In the genomic region with DNA sequence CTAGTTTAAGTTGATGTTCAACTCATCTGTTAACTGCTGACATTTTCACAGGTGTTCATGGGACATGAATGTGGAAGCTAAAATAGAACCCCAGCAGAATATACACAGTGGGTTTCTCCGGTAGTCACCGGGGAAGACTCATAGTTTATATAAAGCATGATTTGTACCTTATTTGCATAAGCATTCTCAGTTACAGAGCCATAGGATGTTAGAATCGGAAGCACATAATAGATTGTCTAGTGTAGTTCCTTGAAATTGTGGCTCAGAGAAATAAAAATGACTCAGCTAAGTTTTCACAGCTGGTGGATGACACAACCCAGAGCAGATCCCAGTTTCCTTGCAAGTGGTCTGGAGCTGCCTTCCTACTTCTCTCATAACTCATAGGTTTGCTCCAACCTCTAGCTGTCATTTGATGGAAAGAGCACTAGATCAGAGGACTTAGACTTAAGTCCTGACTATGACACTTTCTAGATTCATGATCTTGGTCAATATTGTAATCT, we compare ENCODE assay signal across 8 cellular contexts.
A peak's percentile ranks its signal among the peaks of the same experiment; 100 is the strongest.
DNase-seq lines count a peak whose midpoint lies in the region; ATAC-seq and TF ChIP-seq lines count a peak whose summit lies in the region.

No MANE protein-coding gene starts in this region.

- H3K27ac ChIP-seq in smooth muscle cell (ENCODE audit: low read depth), result peak overlapping the region; percentile 57

- peak overlapping the region; percentile 55 for H3K4me2 ChIP-seq in smooth muscle cell

- H3K36me3 ChIP-seq in smooth muscle cell (ENCODE audit: low read depth), result no peaks in the 10 kb centered on the region

- H3K9ac ChIP-seq in smooth muscle cell (ENCODE audit: low read depth), result no peak overlapping the region

- no peaks in the 10 kb centered on the region for H3K4me1 ChIP-seq in smooth muscle cell (ENCODE audit: low read depth)

- peak; percentile 59 for DNase-seq in Caki2 (ENCODE audit: low read depth)
- peak; percentile 81 to 96 for DNase-seq in cardiac fibroblast (ENCODE audit: low read depth in 2 of 2)
- no peak for DNase-seq in smooth muscle cell (lab: John Stamatoyannopoulos, UW; ENCODE audit: unreplicated experiment)
- no peak for DNase-seq in effector CD4-positive, alpha-beta T cell
- DNase-seq in NCI-H1436 treated with DMSO at 0.1 percent for 48 hours (lab: John Stamatoyannopoulos, UW), result no peak
- DNase-seq in stimulated activated CD4-positive, alpha-beta T cell treated with anti-CD3 and anti-CD28 coated beads, Interleukin-4, amount 100 ng/mL, for 24 hours, result no peak

- no peaks in the 10 kb centered on the region for H3K27me3 ChIP-seq in smooth muscle cell (ENCODE audit: low read depth)

- in situ Hi-C loops in Caki2 (cut with HindIII; ENCODE audit: low pct_unique_long_range_greater_than_20kb, low sequenced_read_pairs), result no loop called here

- H3K79me2 ChIP-seq in smooth muscle cell (ENCODE audit: low read depth), result no peaks in the 10 kb centered on the region

- no peaks in the 10 kb centered on the region for H3K9me3 ChIP-seq in smooth muscle cell (replicated peaks; ENCODE audit: low read depth)

- no peak overlapping the region for H3K4me3 ChIP-seq in cardiac fibroblast (replicated peaks in 1 of 2; ENCODE audit: low read depth in 2 of 2, low read length in 2 of 2)
- no peak overlapping the region for H3K4me3 ChIP-seq in smooth muscle cell

- no peak for TF ChIP-seq CTCF in cardiac fibroblast (IDR thresholded peaks at IDR 0.05; ENCODE audit: low read depth, low read length)
- TF ChIP-seq CTCF in smooth muscle cell (IDR thresholded peaks at IDR 0.05; ENCODE audit: borderline replicate concordance, insufficient read depth, poor library complexity, severe bottlenecking), result no peak

- H2AFZ ChIP-seq in smooth muscle cell (ENCODE audit: low read depth), result no peak overlapping the region

- WGBS in smooth muscle cell (ENCODE audit: low lambda C conversion rate), result 25% methylated on average over 3 of the region's 3 CpGs

- ATAC-seq in GM19455 (IDR thresholded peaks at IDR 0.05; ENCODE audit: unreplicated experiment), result peak; percentile 79
- ATAC-seq in HG03442 (IDR thresholded peaks at IDR 0.05; ENCODE audit: unreplicated experiment), result peak; percentile 95

- no peaks in the 10 kb centered on the region for H3F3A ChIP-seq in smooth muscle cell (ENCODE audit: low read depth)

- H4K20me1 ChIP-seq in smooth muscle cell (ENCODE audit: low read depth), result no peaks in the 10 kb centered on the region

Comparison
In these comparisons a context has a peak if more than half of its experiments do, and no peak if none do; other contexts are left out.
1. DNase-seq: peak in Caki2 (single experiment) and cardiac fibroblast (2 of 2); none in smooth muscle cell (single experiment), effector CD4-positive, alpha-beta T cell (single experiment), NCI-H1436 treated with DMSO at 0.1 percent for 48 hours (single experiment) and stimulated activated CD4-positive, alpha-beta T cell treated with anti-CD3 and anti-CD28 coated beads, Interleukin-4, amount 100 ng/mL, for 24 hours (single experiment).